ENCODE assay signal across 10 cellular contexts in genomic region chr4:83276299-83277040, GRCh38. TPM values are rescaled to one million over a fixed set of nuclear protein-coding genes. Genes with fewer than 3 reads are reported as not detected.
DNase-seq lines count a peak whose midpoint lies in the region; ATAC-seq lines count a peak whose summit lies in the region.
"Had no signal": no experiment of that assay in that cellular context is flagged by ENCODE, and none has a peak within 500 bp of the region (broad histone marks: within the 10 kb centered on the region; RNA-seq: fewer than 3 reads in every experiment).

No MANE protein-coding gene starts in this region.

- H3K9me3 Mint-ChIP-seq in immature natural killer cell = no peaks in the 10 kb centered on the region
- H3K9me3 Mint-ChIP-seq: activated naive CD4-positive, alpha-beta T cell treated with anti-CD3 and anti-CD28 coated beads, Interleukin-2, amount 50 U/mL, for 24 hours had no signal

- H3K4me1 Mint-ChIP-seq in immature natural killer cell = peaks cover 6 to 12% of the 10 kb centered on the region in 2 donors

- H3K27ac Mint-ChIP-seq in immature natural killer cell = peak overlapping the region in 2 of 6 donors; percentile 37 to 55

- peaks cover 0 to 1% (median 0%) of the 10 kb centered on the region in 3 donors for H3K27me3 Mint-ChIP-seq in immature natural killer cell (ENCODE audit: low read depth in 3 of 3)
- H3K27me3 Mint-ChIP-seq: activated naive CD4-positive, alpha-beta T cell treated with anti-CD3 and anti-CD28 coated beads, Interleukin-2, amount 50 U/mL, for 24 hours had no signal

- ATAC-seq in GM21619 (IDR thresholded peaks at IDR 0.05; ENCODE audit: unreplicated experiment) (peak; percentile 70), HG03439 (IDR thresholded peaks at IDR 0.05; ENCODE audit: unreplicated experiment) (peak; percentile 79)

- DNase-seq in SIG-M5 treated with dmso at 0.1 percent for 504 hours (lab: John Stamatoyannopoulos, UW; ENCODE audit: unreplicated experiment) (peak; percentile 28), SIG-M5 (lab: John Stamatoyannopoulos, UW) (no peak), NCI-H1105 (lab: John Stamatoyannopoulos, UW) (no peak), NCI-H1930 (lab: John Stamatoyannopoulos, UW) (no peak), immature natural killer cell (no peak)
- DNase-seq in central memory CD4-positive, alpha-beta T cell = peak; percentile 11
- DNase-seq: 8988T had no signal

- peaks cover 3 to 40% (median 27%) of the 10 kb centered on the region in 3 donors for H3K36me3 Mint-ChIP-seq in immature natural killer cell

- no peak overlapping the region for H3K4me3 Mint-ChIP-seq in immature natural killer cell
- H3K4me3 Mint-ChIP-seq: activated naive CD4-positive, alpha-beta T cell treated with anti-CD3 and anti-CD28 coated beads, Interleukin-2, amount 50 U/mL, for 24 hours had no signal

RNA-seq across cellular contexts. Expression of gene COQ2, which starts 8.1 kb away (rescaled TPM):
- 1 to 10 TPM; 5.8 to 7.8 (median 7.5) TPM for polyA plus RNA-seq in immature natural killer cell

RNA-seq across cellular contexts. Expression of gene HPSE, which starts 58.2 kb away (rescaled TPM):
- 1 to 10 TPM; 1.1 to 2.5 (median 1.3) TPM for polyA plus RNA-seq in immature natural killer cell

Comparison
In these comparisons a context has a peak if more than half of its experiments do, and no peak if none do; other contexts are left out.
1. DNase-seq: peak in SIG-M5 treated with dmso at 0.1 percent for 504 hours (single experiment) and central memory CD4-positive, alpha-beta T cell (single experiment); none in SIG-M5 (single experiment), NCI-H1105 (single experiment), NCI-H1930 (0 of 2) and immature natural killer cell (0 of 3).